22 cellular contexts compared by ENCODE assay signal in the genomic region with DNA sequence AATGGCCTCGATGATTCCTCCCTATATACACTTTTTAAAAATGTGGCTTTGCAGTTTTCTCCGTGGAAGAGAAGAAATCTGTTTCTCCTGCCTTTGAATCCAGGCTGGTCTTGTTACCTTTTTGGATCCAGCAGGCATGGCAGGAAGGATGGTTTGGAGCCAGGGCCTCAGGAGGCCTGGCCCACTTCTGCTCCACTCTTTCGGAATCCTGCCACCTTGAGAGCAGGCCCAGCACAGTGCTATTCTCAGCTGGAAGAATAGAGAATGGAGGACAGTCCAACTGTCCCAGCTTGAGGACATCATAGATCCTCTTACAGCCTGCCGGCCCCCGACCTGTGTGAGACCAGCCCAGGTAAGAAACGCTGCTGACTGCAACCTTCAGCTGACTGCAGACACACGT.
DNase-seq lines count a peak whose midpoint lies in the region; ATAC-seq, FAIRE-seq and TF ChIP-seq lines count a peak whose summit lies in the region.
"Had no signal": no experiment of that assay in that cellular context is flagged by ENCODE, and none has a peak within 500 bp of the region (broad histone marks: within the 10 kb centered on the region; RNA-seq: fewer than 3 reads in every experiment).

No MANE protein-coding gene starts in this region.

- CTCF ChIA-PET in H1 (lab: Charles Lee; ENCODE audit: partially characterized antibody), result interaction anchor here (0.7 to 3.7 kb wide), 11 partner anchors 9 to 418 kb away, joined by 3 to 34 read pairs (median 4); no protein-coding TSS in a partner anchor

- DNase-seq in Right ventricle myocardium inferior (ENCODE audit: missing footprints), result peak; percentile 20
- DNase-seq in right cardiac atrium, result no peak
- DNase-seq in cerebellar cortex (ENCODE audit: low spot score), result peak; percentile 92
- DNase-seq in H1 (ENCODE audit: low read depth in 1 of 2, low spot score in 2 of 2), result no peak
- DNase-seq in psoas muscle, result no peak
- DNase-seq: 8988T; ACHN; AML-193; BE2C; Caco-2; CD8-positive, alpha-beta T cell; DMS153; DND-41; GDM1; GOT3; HCEC 1CT had no signal

- ATAC-seq in Right ventricle myocardium inferior (no peak), right cardiac atrium (no peak), psoas muscle (no peak), HG02885 (IDR thresholded peaks at IDR 0.05; ENCODE audit: poor library complexity, unreplicated experiment) (no peak), GM19351 (IDR thresholded peaks at IDR 0.05; ENCODE audit: unreplicated experiment) (no peak)
- ATAC-seq: A549; CD8-positive, alpha-beta T cell had no signal

- H2BK120ac ChIP-seq in H1 (replicated peaks; ENCODE audit: low read depth, low read length), result no peak overlapping the region

- H3K23me2 ChIP-seq in H1 (ENCODE audit: low read depth, low read length), result no peaks in the 10 kb centered on the region

- no peak overlapping the region for H2BK20ac ChIP-seq in H1 (ENCODE audit: low read length)

- H2AK5ac ChIP-seq in H1 (ENCODE audit: low read depth, low read length), result no peak overlapping the region

- no peaks in the 10 kb centered on the region for H3K79me2 ChIP-seq in H1 (ENCODE audit: control insufficient read depth in 1 of 2, insufficient read depth in 2 of 2, low read length in 2 of 2)

- no peak overlapping the region for H3K23ac ChIP-seq in H1 (ENCODE audit: insufficient read length)

- H3K9ac ChIP-seq in H1 (replicated peaks in 1 of 4; ENCODE audit: extremely low read depth in 1 of 4, low read depth in 3 of 4, low read length in 3 of 4), result no peak overlapping the region
- H3K9ac ChIP-seq: BLaER1 treated with 17β-estradiol and CSF1 and Interleukin-3, amounts not matched to agents 10 nM and 100 nM had no signal

- no peak overlapping the region for H2AFZ ChIP-seq in H1 (ENCODE audit: low read length)

- no peak for FAIRE-seq in H1 (lab: Jason Lieb, UNC)
- FAIRE-seq: A549, GM12891, GM18507 had no signal

- no peak overlapping the region for H4K5ac ChIP-seq in H1 (ENCODE audit: insufficient read length, low read depth, low read length)

- H3K14ac ChIP-seq in H1 (ENCODE audit: insufficient read length), result no peak overlapping the region

- no peak overlapping the region; the same call in 1 of the 2 replicates for H2BK5ac ChIP-seq in H1 (ENCODE audit: low read depth, low read length)

- TF ChIP-seq RAD21 in H1 (IDR thresholded peaks at IDR 0.05 in 1 of 2, conservative IDR thresholded peaks at IDR 0.05 in 1 of 2; ENCODE audit: low read depth in 2 of 2, low read length in 2 of 2), result no peak

- no peak overlapping the region for H4K8ac ChIP-seq in H1 (ENCODE audit: extremely low read depth, insufficient read depth, low read length)

- no peak overlapping the region for H3K56ac ChIP-seq in H1 (replicated peaks; ENCODE audit: insufficient read length, low read depth, low read length)

- intact Hi-C loops in Right ventricle myocardium inferior (cut with DNase I), result no loop called here
- intact Hi-C loops in right cardiac atrium (cut with DNase I), result no loop called here
- intact Hi-C loops in psoas muscle (cut with DNase I), result no loop called here

- no peak for TF ChIP-seq POLR2A in H1 (IDR thresholded peaks at IDR 0.05; ENCODE audit: control extremely low read depth in 1 of 2, low read depth in 2 of 2, low read length in 2 of 2)

- H3K27ac ChIP-seq in right cardiac atrium (ENCODE audit: low read length) (no peak overlapping the region), H1 (ENCODE audit: low read depth, low read length) (no peak overlapping the region), psoas muscle (no peak overlapping the region)
- H3K27ac ChIP-seq: A549; BLaER1 treated with 17β-estradiol and CSF1 and Interleukin-3, amounts not matched to agents 10 nM and 100 nM had no signal

- H3K4me3 ChIP-seq in right cardiac atrium (ENCODE audit: low read length) (no peak overlapping the region), H1 (ENCODE audit: extremely low read depth in 1 of 4, insufficient read depth in 2 of 4, low read depth in 3 of 4, low read length in 4 of 4) (no peak overlapping the region), psoas muscle (no peak overlapping the region)
- H3K4me3 ChIP-seq: A549; BLaER1 treated with 17β-estradiol and CSF1 and Interleukin-3, amounts not matched to agents 10 nM and 100 nM had no signal

- H3K9me3 ChIP-seq in right cardiac atrium (ENCODE audit: control insufficient read depth, low read length), result no peaks in the 10 kb centered on the region
- H3K9me3 ChIP-seq in H1 (ENCODE audit: insufficient read depth in 2 of 2, low read depth in 1 of 2, low read length in 1 of 2), result no peaks in the 10 kb centered on the region
- no peaks in the 10 kb centered on the region for H3K9me3 ChIP-seq in psoas muscle
- H3K9me3 ChIP-seq: A549; BE2C; BLaER1 treated with 17β-estradiol and CSF1 and Interleukin-3, amounts not matched to agents 10 nM and 100 nM; Caco-2 had no signal

- TF ChIP-seq EP300 in H1 (IDR thresholded peaks at IDR 0.05; ENCODE audit: borderline replicate concordance in 1 of 2, low read depth in 2 of 2, low read length in 2 of 2), result no peak

- H3K36me3 ChIP-seq in H1 (ENCODE audit: control insufficient read depth in 2 of 4, insufficient read depth in 4 of 4, low read length in 3 of 4) (no peaks in the 10 kb centered on the region), psoas muscle (ENCODE audit: insufficient read depth in 1 of 2, low read depth in 1 of 2) (no peaks in the 10 kb centered on the region)
- H3K36me3 ChIP-seq: BE2C; BLaER1 treated with 17β-estradiol and CSF1 and Interleukin-3, amounts not matched to agents 10 nM and 100 nM had no signal

- H2BK15ac ChIP-seq in H1 (ENCODE audit: low read length), result peak overlapping the region; percentile 12; the same call in 1 of the 2 replicates

- POLR2A ChIA-PET in H1 (lab: Charles Lee; ENCODE audit: partially characterized antibody), result no interaction called here

- TF ChIP-seq CTCF in H1 (IDR thresholded peaks at IDR 0.05; ENCODE audit: control extremely low read depth in 1 of 3, insufficient read depth in 1 of 3, low read depth in 1 of 3, low read length in 3 of 3) (no peak), psoas muscle (IDR thresholded peaks at IDR 0.05) (no peak)

- no peaks in the 10 kb centered on the region for H3K27me3 ChIP-seq in right cardiac atrium (ENCODE audit: control insufficient read depth, insufficient read depth)
- no peaks in the 10 kb centered on the region for H3K27me3 ChIP-seq in H1 (replicated peaks in 1 of 4; ENCODE audit: control insufficient read depth in 3 of 4, extremely low read depth in 1 of 4, insufficient read depth in 3 of 4, low read length in 3 of 4)
- no peaks in the 10 kb centered on the region for H3K27me3 ChIP-seq in psoas muscle (ENCODE audit: insufficient read depth in 3 of 3, low read length in 2 of 3)
- H3K27me3 ChIP-seq: BE2C; BLaER1 treated with 17β-estradiol and CSF1 and Interleukin-3, amounts not matched to agents 10 nM and 100 nM had no signal

- 85% methylated on average over 7 of the region's 7 CpGs for WGBS in right cardiac atrium
- WGBS in H1 (ENCODE audit: extremely low coverage in 1 of 2, insufficient coverage in 1 of 2, insufficient read length in 1 of 2, insufficient replicate concordance in 2 of 2, low coverage in 1 of 2, low lambda C conversion rate in 2 of 2, missing lambda C conversion rate in 1 of 2), 2 experiments, result 98% methylated on average over 7 of the region's 7 CpGs; no CpG with 5 or more reads in 1 of the 2 experiments
- WGBS in psoas muscle, 3 donors, result 63 to 91% (median 73%) methylated on average over 7 of the region's 7 CpGs

- H3K79me1 ChIP-seq in H1 (ENCODE audit: low read depth, low read length), result no peaks in the 10 kb centered on the region

- H3K18ac ChIP-seq in H1 (ENCODE audit: extremely low read depth, low read length), result no peak overlapping the region

- H2BK12ac ChIP-seq in H1 (ENCODE audit: low read depth, low read length), result peak overlapping the region; percentile 64; the same call in 1 of the 2 replicates

- H3K4ac ChIP-seq in H1 (replicated peaks; ENCODE audit: insufficient read length, low read depth, low read length), result no peak overlapping the region

- peak overlapping the region; percentile 8 for H4K91ac ChIP-seq in H1 (replicated peaks; ENCODE audit: insufficient read length, low read length)

- H3K4me1 ChIP-seq in right cardiac atrium (ENCODE audit: control insufficient read depth, insufficient read depth, low read length) (no peaks in the 10 kb centered on the region), H1 (replicated peaks in 1 of 4; ENCODE audit: control insufficient read depth in 3 of 4, insufficient read depth in 4 of 4, low read length in 3 of 4) (peaks cover 4 to 17% (median 6%) of the 10 kb centered on the region in 4 experiments; a peak in 6 of 7 replicates), psoas muscle (peaks cover 3% of the 10 kb centered on the region)
- H3K4me1 ChIP-seq: BE2C, Caco-2 had no signal

- H3K4me2 ChIP-seq in H1 (ENCODE audit: insufficient read depth in 1 of 2, low read depth in 2 of 2, low read length in 2 of 2), result no peak overlapping the region
- H3K4me2 ChIP-seq: A549; BLaER1 treated with 17β-estradiol and CSF1 and Interleukin-3, amounts not matched to agents 10 nM and 100 nM had no signal

- no peaks in the 10 kb centered on the region for H4K20me1 ChIP-seq in H1 (replicated peaks in 1 of 2; ENCODE audit: control insufficient read depth in 1 of 2, insufficient read depth in 2 of 2, low read length in 2 of 2)
- H4K20me1 ChIP-seq: BLaER1 treated with 17β-estradiol and CSF1 and Interleukin-3, amounts not matched to agents 10 nM and 100 nM had no signal

TF ChIP-seq in H1, 55 proteins besides CTCF, POLR2A, EP300 and RAD21:
- TF ChIP-seq FOSL1 (IDR thresholded peaks at IDR 0.05; ENCODE audit: insufficient read depth, low read depth, low read length), result no peak
- TF ChIP-seq SP2 (IDR thresholded peaks at IDR 0.05; ENCODE audit: low read length), result no peak
- no peak for TF ChIP-seq CBX8 (IDR thresholded peaks at IDR 0.05; ENCODE audit: borderline replicate concordance, low read depth, low read length)
- TF ChIP-seq CREB1 (IDR thresholded peaks at IDR 0.05), result no peak
- TF ChIP-seq KDM5A (IDR thresholded peaks at IDR 0.05; ENCODE audit: low read length), result no peak
- no peak for TF ChIP-seq RXRA (IDR thresholded peaks at IDR 0.05; ENCODE audit: insufficient read depth, low read depth, low read length)
- no peak for TF ChIP-seq ASH2L (IDR thresholded peaks at IDR 0.05; ENCODE audit: low read length)
- TF ChIP-seq BRCA1 (IDR thresholded peaks at IDR 0.05; ENCODE audit: low read depth, low read length), result no peak
- TF ChIP-seq RBBP5 (IDR thresholded peaks at IDR 0.05; ENCODE audit: borderline replicate concordance, low read depth, low read length), result no peak
- no peak for TF ChIP-seq RFX5 (IDR thresholded peaks at IDR 0.05; ENCODE audit: borderline replicate concordance, low read depth, low read length)
- TF ChIP-seq POU5F1 (IDR thresholded peaks at IDR 0.05; ENCODE audit: low read depth, low read length), result no peak
- TF ChIP-seq YY1 (IDR thresholded peaks at IDR 0.05; ENCODE audit: low read depth, low read length), result no peak
TF ChIP-seq in H1: peak in this region for 0.

Comparison
In these comparisons a context has a peak if more than half of its experiments do, and no peak if none do; other contexts are left out.
1. DNase-seq: peak in Right ventricle myocardium inferior (single experiment) and cerebellar cortex (single experiment); none in right cardiac atrium (0 of 3), H1 (0 of 2) and psoas muscle (0 of 2).